In the genomic region with DNA sequence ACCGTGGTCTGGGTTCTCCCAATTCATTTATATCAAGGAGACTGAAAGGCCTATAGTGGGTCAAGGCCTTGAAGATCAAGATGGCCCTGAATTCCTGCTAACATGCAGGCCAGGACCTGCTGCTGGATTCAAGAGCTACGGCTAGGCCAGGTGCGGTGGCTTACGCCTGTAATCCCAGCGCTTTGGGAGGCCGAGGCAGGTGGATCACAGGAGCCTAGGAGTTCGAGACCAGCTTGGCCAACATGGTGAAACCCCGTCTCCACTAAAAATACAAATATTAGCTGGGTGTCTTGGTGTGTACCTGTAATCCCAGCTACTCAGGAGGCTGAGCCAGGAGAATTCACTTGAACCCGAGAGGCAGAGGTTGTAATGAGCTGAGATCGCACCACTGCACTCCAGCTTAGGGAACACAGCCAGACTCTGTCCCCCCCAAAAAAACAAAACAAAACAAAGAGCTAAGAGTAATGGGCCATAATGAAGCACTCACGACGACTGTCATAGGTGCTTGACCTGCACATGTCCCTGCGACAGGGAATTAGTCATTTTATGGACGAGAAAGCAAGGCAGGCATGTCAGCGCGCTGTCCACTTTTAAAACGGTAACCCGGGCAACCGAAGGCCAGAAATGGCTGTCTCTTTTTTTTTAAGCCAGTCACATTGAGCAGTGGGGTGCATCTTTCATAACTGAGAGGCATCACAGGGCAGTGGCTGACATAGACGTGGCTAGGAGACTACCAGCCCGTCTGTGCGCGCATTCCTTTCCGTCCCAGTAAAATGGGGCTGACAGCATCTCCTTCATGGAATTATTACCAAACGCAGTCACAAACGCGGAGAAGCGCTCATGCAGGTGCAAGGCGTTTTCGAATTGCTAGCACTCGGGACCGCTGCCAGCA, we compare ENCODE assay signal across 8 cellular contexts. TPM values are rescaled to one million over a fixed set of nuclear protein-coding genes. Genes with fewer than 3 reads are reported as not detected.
DNase-seq lines count a peak whose midpoint lies in the region; ATAC-seq lines count a peak whose summit lies in the region.

No MANE protein-coding gene starts in this region.

- peak; percentile 35 for DNase-seq in AG08395 (ENCODE audit: low spot score)
- no peak for DNase-seq in H7
- DNase-seq in activated CD8-positive, alpha-beta T cell treated with anti-CD3 and anti-CD28 coated beads, Interleukin-2, amount 10 ng/mL, durations not matched to agents 7 days and 5 days = no peak
- peak; percentile 41 for DNase-seq in stromal cell of bone marrow (ENCODE audit: low read depth)
- no peak for DNase-seq in occipital lobe (lab: John Stamatoyannopoulos, UW)
- no peak for DNase-seq in activated CD4-positive, alpha-beta T cell treated with anti-CD3 and anti-CD28 coated beads for 48 hours
- no peak for DNase-seq in NCI-H226

- H3K27me3 ChIP-seq in H7 (ENCODE audit: control insufficient read depth, insufficient read depth, low read length) = peaks cover 24% of the 10 kb centered on the region

- no peak for ATAC-seq in activated CD8-positive, alpha-beta T cell treated with anti-CD3 and anti-CD28 coated beads, Interleukin-2, amount 10 ng/mL, durations not matched to agents 7 days and 5 days

- peak overlapping the region; percentile 55 for H3K4me3 ChIP-seq in H7 (ENCODE audit: insufficient read depth, low read depth, low read length)
- peak overlapping the region; percentile 60 for H3K4me3 ChIP-seq in iPS-18c (ENCODE audit: insufficient read depth, low read depth, low read length)

- H3K36me3 Mint-ChIP-seq in activated CD8-positive, alpha-beta T cell treated with anti-CD3 and anti-CD28 coated beads, Interleukin-2, amount 10 ng/mL, durations not matched to agents 7 days and 5 days (ENCODE audit: low read depth) = peaks cover 66% of the 10 kb centered on the region

- POLR2A ChIA-PET in activated CD8-positive, alpha-beta T cell treated with anti-CD3 and anti-CD28 coated beads, Interleukin-2, amount 10 ng/mL, durations not matched to agents 7 days and 5 days (lab: Charles Lee) = interaction anchor here (0.8 kb wide), 1 partner anchor 18 kb away, joined by 3 read pairs; no protein-coding TSS in a partner anchor

- H3K36me3 ChIP-seq in H7 (replicated peaks; ENCODE audit: control insufficient read depth, insufficient read depth, low read length) = no peaks in the 10 kb centered on the region; the same call in none of the 2 replicates

- H3K9me3 ChIP-seq in iPS-18c (ENCODE audit: control insufficient read depth, insufficient read depth, low read length) = no peaks in the 10 kb centered on the region

- H3K9me3 Mint-ChIP-seq in activated CD8-positive, alpha-beta T cell treated with anti-CD3 and anti-CD28 coated beads, Interleukin-2, amount 10 ng/mL, durations not matched to agents 7 days and 5 days (ENCODE audit: insufficient read depth) = no peaks in the 10 kb centered on the region

- peak overlapping the region; percentile 73 for H3K4me3 Mint-ChIP-seq in activated CD8-positive, alpha-beta T cell treated with anti-CD3 and anti-CD28 coated beads, Interleukin-2, amount 10 ng/mL, durations not matched to agents 7 days and 5 days

- no peaks in the 10 kb centered on the region for H3K27me3 Mint-ChIP-seq in activated CD8-positive, alpha-beta T cell treated with anti-CD3 and anti-CD28 coated beads, Interleukin-2, amount 10 ng/mL, durations not matched to agents 7 days and 5 days (ENCODE audit: low read depth)

- CTCF ChIA-PET in activated CD8-positive, alpha-beta T cell treated with anti-CD3 and anti-CD28 coated beads, Interleukin-2, amount 10 ng/mL, durations not matched to agents 7 days and 5 days (lab: Charles Lee) = interaction anchor here (0.6 to 3.2 kb wide), 5 partner anchors 37 to 101 kb away, joined by 3 to 14 read pairs (median 4); partner anchors contain the start of gene ZNF689

- peaks cover 49% of the 10 kb centered on the region for H3K4me1 Mint-ChIP-seq in activated CD8-positive, alpha-beta T cell treated with anti-CD3 and anti-CD28 coated beads, Interleukin-2, amount 10 ng/mL, durations not matched to agents 7 days and 5 days (ENCODE audit: low read depth)

- peak overlapping the region; percentile 91 for H3K27ac Mint-ChIP-seq in activated CD8-positive, alpha-beta T cell treated with anti-CD3 and anti-CD28 coated beads, Interleukin-2, amount 10 ng/mL, durations not matched to agents 7 days and 5 days

RNA-seq across cellular contexts. Expression of gene FBRS, which starts 1.0 kb away (rescaled TPM):
- 11.5 and 13.4 TPM in 2 replicates for total RNA-seq in H7 (2014; rRNA removed; shearing (Covaris generic))
- total RNA-seq in activated CD8-positive, alpha-beta T cell treated with anti-CD3 and anti-CD28 coated beads, Interleukin-2, amount 10 ng/mL, durations not matched to agents 7 days and 5 days = 100 to 1,000 TPM in 1 of 2 experiments, 10 to 100 TPM in 1; 85.2 to 100 TPM
- total RNA-seq in occipital lobe = 11.5 TPM

RNA-seq across cellular contexts. Expression of gene PRR14, which starts 6.5 kb away (rescaled TPM):
- total RNA-seq in H7 (2014; rRNA removed; shearing (Covaris generic)) = 4.7 and 4.8 TPM in 2 replicates
- 10 to 100 TPM; 87.6 to 91.4 TPM for total RNA-seq in activated CD8-positive, alpha-beta T cell treated with anti-CD3 and anti-CD28 coated beads, Interleukin-2, amount 10 ng/mL, durations not matched to agents 7 days and 5 days
- 9.2 TPM for total RNA-seq in occipital lobe

RNA-seq across cellular contexts. Expression of gene SRCAP, which starts 41.8 kb away (rescaled TPM):
- 7.4 and 12.1 TPM in 2 replicates for total RNA-seq in H7 (2014; rRNA removed; shearing (Covaris generic))
- total RNA-seq in activated CD8-positive, alpha-beta T cell treated with anti-CD3 and anti-CD28 coated beads, Interleukin-2, amount 10 ng/mL, durations not matched to agents 7 days and 5 days = 10 to 100 TPM; 75.2 to 76.0 TPM
- 21.7 TPM for total RNA-seq in occipital lobe

RNA-seq across cellular contexts. Expression of gene ZNF689, which starts 47.0 kb away (rescaled TPM):
- total RNA-seq in H7 (2014; rRNA removed; shearing (Covaris generic)) = 17.3 and 18.7 TPM in 2 replicates
- total RNA-seq in activated CD8-positive, alpha-beta T cell treated with anti-CD3 and anti-CD28 coated beads, Interleukin-2, amount 10 ng/mL, durations not matched to agents 7 days and 5 days = 10 to 100 TPM; 12.0 to 13.4 TPM
- 8.9 TPM for total RNA-seq in occipital lobe

Comparison
In these comparisons a context has a peak if more than half of its experiments do, and no peak if none do; other contexts are left out.
1. DNase-seq: peak in AG08395 (single experiment) and stromal cell of bone marrow (single experiment); none in H7 (single experiment), activated CD8-positive, alpha-beta T cell treated with anti-CD3 and anti-CD28 coated beads, Interleukin-2, amount 10 ng/mL, durations not matched to agents 7 days and 5 days (single experiment), occipital lobe (single experiment), activated CD4-positive, alpha-beta T cell treated with anti-CD3 and anti-CD28 coated beads for 48 hours (single experiment) and NCI-H226 (single experiment).